In the genomic region with DNA sequence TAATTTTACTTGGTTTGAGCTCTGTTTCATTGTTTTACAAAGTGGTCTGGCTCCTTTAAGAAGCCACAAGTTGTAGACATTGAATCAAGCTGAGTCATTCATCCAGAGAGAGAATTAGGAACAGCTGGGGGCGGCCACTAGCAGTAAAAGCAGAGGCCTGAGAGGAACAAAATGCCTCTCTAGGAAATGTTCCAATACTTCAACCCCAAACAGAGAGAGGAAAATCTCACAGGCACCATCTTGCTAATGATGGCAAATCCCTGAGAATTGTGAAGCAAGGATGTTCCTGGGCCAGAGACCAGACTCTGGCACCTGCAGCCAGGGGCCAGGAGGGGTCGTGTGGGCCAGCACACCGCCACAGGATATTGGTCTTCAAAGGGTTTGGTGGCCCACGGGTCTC, we compare ENCODE assay signal across 10 cellular contexts. TPM values are rescaled to one million over a fixed set of nuclear protein-coding genes. Genes with fewer than 3 reads are reported as not detected.
DNase-seq lines count a peak whose midpoint lies in the region; ATAC-seq and TF ChIP-seq lines count a peak whose summit lies in the region.
"Had no signal": no experiment of that assay in that cellular context is flagged by ENCODE, and none has a peak within 500 bp of the region (broad histone marks: within the 10 kb centered on the region; RNA-seq: fewer than 3 reads in every experiment).

No MANE protein-coding gene starts in this region.

- peaks cover 5% of the 10 kb centered on the region for H3K27me3 Mint-ChIP-seq in activated naive CD4-positive, alpha-beta T cell treated with anti-CD3 and anti-CD28 coated beads, Interleukin-2, amount 10 ng/mL, durations not matched to agents 7 days and 5 days

- intact Hi-C loops in heart left ventricle (cut with DNase I): no loop called here

- TF ChIP-seq CTCF in heart left ventricle (IDR thresholded peaks at IDR 0.05): no peak

- H3K9me3 Mint-ChIP-seq in activated naive CD4-positive, alpha-beta T cell treated with anti-CD3 and anti-CD28 coated beads, Interleukin-2, amount 10 ng/mL, durations not matched to agents 7 days and 5 days: no peaks in the 10 kb centered on the region
- H3K9me3 Mint-ChIP-seq: IgD-negative memory B cell; stimulated activated effector memory CD8-positive, alpha-beta T cell treated with anti-CD3 and anti-CD28 coated beads, Interleukin-12 subunit alpha, Interleukin-12 subunit beta, amount 100 ng/mL, for 72 hours had no signal

- peaks cover 0 to 61% (median 30%) of the 10 kb centered on the region in 12 donors for H3K4me1 ChIP-seq in heart left ventricle
- peaks cover 22 to 41% (median 32%) of the 10 kb centered on the region in 3 donors for H3K4me1 ChIP-seq in skeletal muscle tissue (ENCODE audit: control insufficient read depth in 3 of 3, insufficient read depth in 3 of 3, low read length in 3 of 3)

- no peak overlapping the region for H3K27ac Mint-ChIP-seq in activated naive CD4-positive, alpha-beta T cell treated with anti-CD3 and anti-CD28 coated beads, Interleukin-2, amount 10 ng/mL, durations not matched to agents 7 days and 5 days
- H3K27ac Mint-ChIP-seq: IgD-negative memory B cell; stimulated activated effector memory CD8-positive, alpha-beta T cell treated with anti-CD3 and anti-CD28 coated beads, Interleukin-12 subunit alpha, Interleukin-12 subunit beta, amount 100 ng/mL, for 72 hours had no signal

- no peak overlapping the region for H3K9ac ChIP-seq in skeletal muscle tissue (ENCODE audit: low read depth in 1 of 3, low read length in 3 of 3)

- H3K4me3 Mint-ChIP-seq in activated naive CD4-positive, alpha-beta T cell treated with anti-CD3 and anti-CD28 coated beads, Interleukin-2, amount 10 ng/mL, durations not matched to agents 7 days and 5 days: no peak overlapping the region
- H3K4me3 Mint-ChIP-seq: IgD-negative memory B cell; stimulated activated effector memory CD8-positive, alpha-beta T cell treated with anti-CD3 and anti-CD28 coated beads, Interleukin-12 subunit alpha, Interleukin-12 subunit beta, amount 100 ng/mL, for 72 hours had no signal

- H3K27me3 ChIP-seq in heart left ventricle (no peaks in the 10 kb centered on the region), skeletal muscle tissue (ENCODE audit: control insufficient read depth in 3 of 3, insufficient read depth in 3 of 3, low read length in 3 of 3) (no peaks in the 10 kb centered on the region)

- H3K4me1 Mint-ChIP-seq in activated naive CD4-positive, alpha-beta T cell treated with anti-CD3 and anti-CD28 coated beads, Interleukin-2, amount 10 ng/mL, durations not matched to agents 7 days and 5 days: no peaks in the 10 kb centered on the region
- H3K4me1 Mint-ChIP-seq: IgD-negative memory B cell; stimulated activated effector memory CD8-positive, alpha-beta T cell treated with anti-CD3 and anti-CD28 coated beads, Interleukin-12 subunit alpha, Interleukin-12 subunit beta, amount 100 ng/mL, for 72 hours had no signal

- DNase-seq in HCEC 1CT: peak; percentile 85
- peak; percentile 28 for DNase-seq in SKM-1 (lab: John Stamatoyannopoulos, UW; ENCODE audit: unreplicated experiment)
- peak; percentile 53 to 75 (median 69) for DNase-seq in heart left ventricle
- no peak for DNase-seq in NCI-H2081 (lab: John Stamatoyannopoulos, UW)
- no peak for DNase-seq in activated naive CD4-positive, alpha-beta T cell treated with anti-CD3 and anti-CD28 coated beads, Interleukin-2, amount 10 ng/mL, durations not matched to agents 7 days and 5 days

- peak in 3 of 4 donors; percentile 52 to 63 (median 62) for ATAC-seq in heart left ventricle
- ATAC-seq in GM19467 (IDR thresholded peaks at IDR 0.05; ENCODE audit: unreplicated experiment): no peak
- no peak for ATAC-seq in activated CD4-positive, CD25-positive, alpha-beta regulatory T cell treated with anti-CD3 and anti-CD28 coated beads, Interleukin-2, amount 50 U/mL, for 24 hours

- no peaks in the 10 kb centered on the region for H3K9me3 ChIP-seq in heart left ventricle
- H3K9me3 ChIP-seq in skeletal muscle tissue (ENCODE audit: control insufficient read depth in 3 of 3, low read length in 3 of 3): no peaks in the 10 kb centered on the region

- TF ChIP-seq POLR2A in heart left ventricle (IDR thresholded peaks at IDR 0.05): no peak

- no peaks in the 10 kb centered on the region for H3K36me3 Mint-ChIP-seq in activated naive CD4-positive, alpha-beta T cell treated with anti-CD3 and anti-CD28 coated beads, Interleukin-2, amount 10 ng/mL, durations not matched to agents 7 days and 5 days
- H3K36me3 Mint-ChIP-seq: IgD-negative memory B cell; stimulated activated effector memory CD8-positive, alpha-beta T cell treated with anti-CD3 and anti-CD28 coated beads, Interleukin-12 subunit alpha, Interleukin-12 subunit beta, amount 100 ng/mL, for 72 hours had no signal

- CTCF ChIA-PET in activated naive CD4-positive, alpha-beta T cell treated with anti-CD3 and anti-CD28 coated beads, Interleukin-2, amount 10 ng/mL, durations not matched to agents 7 days and 5 days (lab: Charles Lee): no interaction called here

- peak overlapping the region in 9 of 12 donors; percentile 3 to 69 (median 16) for H3K27ac ChIP-seq in heart left ventricle
- H3K27ac ChIP-seq in skeletal muscle tissue (ENCODE audit: low read depth, low read length): peak overlapping the region; percentile 27

- H3K4me3 ChIP-seq in heart left ventricle: no peak overlapping the region
- no peak overlapping the region for H3K4me3 ChIP-seq in skeletal muscle tissue (ENCODE audit: low read length in 3 of 3)

- no peaks in the 10 kb centered on the region for H3K36me3 ChIP-seq in heart left ventricle
- H3K36me3 ChIP-seq in skeletal muscle tissue (ENCODE audit: control insufficient read depth in 3 of 3, insufficient read depth in 3 of 3, low read length in 3 of 3): no peaks in the 10 kb centered on the region

- WGBS in heart left ventricle, 4 donors: 57 to 74% (median 67%) methylated on average over 4 of the region's 4 CpGs

RNA-seq across cellular contexts. Expression of a gene that starts 26.5 kb away (rescaled TPM):
- 1 to 10 TPM; 1.5 to 7.0 (median 3.2) TPM for total RNA-seq in heart left ventricle
- 1 to 10 TPM in 1 of 2 donors, under 1 TPM in 1; 0.53 to 1.8 TPM for polyA plus RNA-seq in heart left ventricle
- total RNA-seq in skeletal muscle tissue: 15.1 TPM
- polyA plus RNA-seq: IgD-negative memory B cell had no signal

Comparison
In these comparisons a context has a peak if more than half of its experiments do, and no peak if none do; other contexts are left out.
1. DNase-seq: peak in HCEC 1CT (single experiment), SKM-1 (single experiment) and heart left ventricle (5 of 5); none in NCI-H2081 (0 of 2) and activated naive CD4-positive, alpha-beta T cell treated with anti-CD3 and anti-CD28 coated beads, Interleukin-2, amount 10 ng/mL, durations not matched to agents 7 days and 5 days (single experiment).
2. ATAC-seq: peak in heart left ventricle (3 of 4); none in GM19467 (single experiment) and activated CD4-positive, CD25-positive, alpha-beta regulatory T cell treated with anti-CD3 and anti-CD28 coated beads, Interleukin-2, amount 50 U/mL, for 24 hours (0 of 2).